ENCODE assay signal across 8 cellular contexts in genomic region chr20:31722388-31723281, GRCh38. TPM values are rescaled to one million over a fixed set of nuclear protein-coding genes. Genes with fewer than 3 reads are reported as not detected.
DNase-seq lines count a peak whose midpoint lies in the region; ATAC-seq lines count a peak whose summit lies in the region.

BCL2L1 (minus strand) TSS chr20:31722868; CDS start chr20:31722218, 650 bp downstream.

- DNase-seq in Daoy (ENCODE audit: low read depth): peak; percentile 84
- DNase-seq in NCI-H2227 treated with DMSO at 0.1 percent for 48 hours (lab: John Stamatoyannopoulos, UW): peak; percentile 61
- peak; percentile 33 for DNase-seq in central memory CD8-positive, alpha-beta T cell (ENCODE audit: low spot score in 2 of 2)
- peak; percentile 93 for DNase-seq in islet precursor cell
- DNase-seq in stimulated activated CD4-positive, alpha-beta T cell treated with anti-CD3 and anti-CD28 coated beads, Interleukin-12 subunit alpha, Interleukin-12 subunit beta, amount 100 ng/mL, for 4 hours: peak; percentile 77

- peak within 1 kb of the TSS; percentile 95 for H3K27ac Mint-ChIP-seq in central memory CD8-positive, alpha-beta T cell (ENCODE audit: low read depth)

- peaks cover 18% of the 10 kb centered on the region for H3K36me3 Mint-ChIP-seq in central memory CD8-positive, alpha-beta T cell (ENCODE audit: insufficient read depth)

- no peaks in the 10 kb centered on the region for H3K27me3 Mint-ChIP-seq in central memory CD8-positive, alpha-beta T cell

- peak within 1 kb of the TSS; percentile 96 for H3K4me3 Mint-ChIP-seq in central memory CD8-positive, alpha-beta T cell

- peak; percentile 22 for ATAC-seq in HG02852 (IDR thresholded peaks at IDR 0.05; ENCODE audit: unreplicated experiment)
- peak; percentile 25 to 30 for ATAC-seq in activated CD4-positive, CD25-positive, alpha-beta regulatory T cell treated with anti-CD3 and anti-CD28 coated beads, Interleukin-2, amount 50 U/mL, for 24 hours
- ATAC-seq in central memory CD8-positive, alpha-beta T cell (replicated peaks; ENCODE audit: extremely low read depth, poor library complexity, severe bottlenecking): peak; percentile 33
- ATAC-seq in GM21619 (IDR thresholded peaks at IDR 0.05; ENCODE audit: unreplicated experiment): no peak

- H3K4me1 Mint-ChIP-seq in central memory CD8-positive, alpha-beta T cell: peaks cover 50% of the 10 kb centered on the region

- no peaks in the 10 kb centered on the region for H3K9me3 Mint-ChIP-seq in central memory CD8-positive, alpha-beta T cell

RNA-seq across cellular contexts. Expression of gene BCL2L1, which starts in this region (rescaled TPM):
- 49.1 and 55.1 TPM in 2 replicates for total RNA-seq in Daoy (2014; rRNA removed; shearing (Covaris generic))

Comparison
In these comparisons a context has a peak if more than half of its experiments do, and no peak if none do; other contexts are left out.
1. DNase-seq: peak in every context shown above with its lines; median percentile 93 in islet precursor cell; 84 in Daoy; 77 in stimulated activated CD4-positive, alpha-beta T cell treated with anti-CD3 and anti-CD28 coated beads, Interleukin-12 subunit alpha, Interleukin-12 subunit beta, amount 100 ng/mL, for 4 hours; 61 in NCI-H2227 treated with DMSO at 0.1 percent for 48 hours; 33 in central memory CD8-positive, alpha-beta T cell.